8 cellular contexts compared by ENCODE assay signal in genomic region chr16:67185003-67185865, GRCh38. TPM values are rescaled to one million over a fixed set of nuclear protein-coding genes. Genes with fewer than 3 reads are reported as not detected.
DNase-seq lines count a peak whose midpoint lies in the region; ATAC-seq lines count a peak whose summit lies in the region.

No MANE protein-coding gene starts in this region.

- no peak overlapping the region for H2AK5ac ChIP-seq in mesendoderm (ENCODE audit: low read length)

- H3K18ac ChIP-seq in mesendoderm (ENCODE audit: low read length): no peak overlapping the region

- H3K23ac ChIP-seq in mesendoderm (ENCODE audit: low read length): no peak overlapping the region

- H3K27ac ChIP-seq in mesendoderm (ENCODE audit: low read depth, low read length): no peak overlapping the region

- H3K9ac ChIP-seq in mesendoderm (ENCODE audit: low read length): no peak overlapping the region

- peaks cover 5% of the 10 kb centered on the region for H3K36me3 Mint-ChIP-seq in effector memory CD8-positive, alpha-beta T cell (ENCODE audit: insufficient read depth)

- H3K9me3 Mint-ChIP-seq in effector memory CD8-positive, alpha-beta T cell: no peaks in the 10 kb centered on the region

- peaks cover 4% of the 10 kb centered on the region for H3K79me1 ChIP-seq in mesendoderm (ENCODE audit: low read length)

- H4K5ac ChIP-seq in mesendoderm (ENCODE audit: low read length): no peak overlapping the region

- no peaks in the 10 kb centered on the region for H3K79me2 ChIP-seq in mesendoderm (ENCODE audit: control insufficient read depth, insufficient read depth, low read length)

- peaks cover 19% of the 10 kb centered on the region for H3K27me3 ChIP-seq in H7 (ENCODE audit: control insufficient read depth, insufficient read depth, low read length)
- H3K27me3 ChIP-seq in mesendoderm (ENCODE audit: insufficient read depth, low read length, poor library complexity): no peaks in the 10 kb centered on the region

- H3K27ac Mint-ChIP-seq in effector memory CD8-positive, alpha-beta T cell: peak overlapping the region; percentile 82 to 90

- no peak overlapping the region for H4K8ac ChIP-seq in mesendoderm (ENCODE audit: low read depth, low read length)

- H3K4me3 Mint-ChIP-seq in effector memory CD8-positive, alpha-beta T cell: no peak overlapping the region

- H3K36me3 ChIP-seq in H7 (replicated peaks; ENCODE audit: control insufficient read depth, insufficient read depth, low read length) (no peaks in the 10 kb centered on the region), mesendoderm (ENCODE audit: control insufficient read depth, insufficient read depth, low read length) (no peaks in the 10 kb centered on the region)

- DNase-seq in C1 segment of cervical spinal cord (lab: John Stamatoyannopoulos, UW) (peak; percentile 11 to 84 (median 66)), H7 (peak; percentile 94), NCI-H82 treated with DMSO at 0.1 percent for 48 hours (lab: John Stamatoyannopoulos, UW; ENCODE audit: unreplicated experiment) (peak; percentile 35), mesendoderm (peak; percentile 94)
- DNase-seq in activated CD8-positive, alpha-beta memory T cell treated with anti-CD3 and anti-CD28 coated beads for 24 hours: peak; percentile 95
- DNase-seq in effector memory CD8-positive, alpha-beta T cell: peak; percentile 85 to 89 (median 87)
- DNase-seq in stimulated activated CD8-positive, alpha-beta memory T cell treated with anti-CD3 and anti-CD28 coated beads, Interleukin-12 subunit alpha, Interleukin-12 subunit beta, amount 100 ng/mL, for 24 hours (ENCODE audit: extremely low read depth): peak; percentile 62

- no CpG with 5 or more reads among the region's 52 CpGs for WGBS in mesendoderm (ENCODE audit: extremely low coverage, insufficient coverage, low lambda C conversion rate)

- peak overlapping the region; percentile 83; the same call in 1 of the 2 replicates for H3K4me3 ChIP-seq in H7 (ENCODE audit: insufficient read depth, low read depth, low read length)
- no peak overlapping the region for H3K4me3 ChIP-seq in mesendoderm (ENCODE audit: low read length)

- H3K56ac ChIP-seq in mesendoderm (ENCODE audit: low read length): no peak overlapping the region

- no peak overlapping the region for H3K4me2 ChIP-seq in mesendoderm (ENCODE audit: low read length)

- H3K4ac ChIP-seq in mesendoderm (ENCODE audit: low read depth, low read length): no peak overlapping the region

- ATAC-seq in effector memory CD8-positive, alpha-beta T cell (replicated peaks): peak; percentile 29
- ATAC-seq in HG03460 (IDR thresholded peaks at IDR 0.05; ENCODE audit: unreplicated experiment): no peak

- H2BK120ac ChIP-seq in mesendoderm (ENCODE audit: low read depth, low read length): no peak overlapping the region

- H3K4me1 ChIP-seq in mesendoderm (ENCODE audit: control insufficient read depth, low read depth, low read length): peaks cover 3% of the 10 kb centered on the region

- H3K4me1 Mint-ChIP-seq in effector memory CD8-positive, alpha-beta T cell (ENCODE audit: low read depth in 2 of 2): peaks cover 7 to 11% of the 10 kb centered on the region in 2 donors

- H3K27me3 Mint-ChIP-seq in effector memory CD8-positive, alpha-beta T cell: no peaks in the 10 kb centered on the region

- H2BK15ac ChIP-seq in mesendoderm (replicated peaks; ENCODE audit: low read depth): no peak overlapping the region

- no peak overlapping the region for H2BK5ac ChIP-seq in mesendoderm (ENCODE audit: low read length)

RNA-seq across cellular contexts. Expression of gene MATCAP1, which starts 1.5 kb away (rescaled TPM):
- total RNA-seq in H7 (2014; rRNA removed; shearing (Covaris generic)): 16.2 and 18.9 TPM in 2 replicates
- polyA plus RNA-seq in mesendoderm (2013, experiment 1 of 2): 9.7 TPM
- polyA plus RNA-seq in mesendoderm (2013, experiment 2 of 2): 8.2 TPM

RNA-seq across cellular contexts. Expression of gene EXOC3L1, which starts 4.7 kb away (rescaled TPM):
- 3.6 and 4.8 TPM in 2 replicates for total RNA-seq in H7 (2014; rRNA removed; shearing (Covaris generic))
- 0.95 TPM for polyA plus RNA-seq in mesendoderm (2013, experiment 1 of 2)
- polyA plus RNA-seq in mesendoderm (2013, experiment 2 of 2): 0.94 TPM

RNA-seq across cellular contexts. Expression of gene E2F4, which starts 6.7 kb away (rescaled TPM):
- 104 and 117 TPM in 2 replicates for total RNA-seq in H7 (2014; rRNA removed; shearing (Covaris generic))
- polyA plus RNA-seq in mesendoderm (2013, experiment 1 of 2): 55.3 TPM
- polyA plus RNA-seq in mesendoderm (2013, experiment 2 of 2): 56.0 TPM

RNA-seq across cellular contexts. Expression of gene ELMO3, which starts 13.7 kb away (rescaled TPM):
- total RNA-seq in H7 (2014; rRNA removed; shearing (Covaris generic)): 10.4 and 11.4 TPM in 2 replicates
- 2.1 TPM for polyA plus RNA-seq in mesendoderm (2013, experiment 1 of 2)
- polyA plus RNA-seq in mesendoderm (2013, experiment 2 of 2): 2.1 TPM

RNA-seq across cellular contexts. Expression of gene NOL3, which starts 14.9 kb away (rescaled TPM):
- total RNA-seq in H7 (2014; rRNA removed; shearing (Covaris generic)): 5.3 and 7.4 TPM in 2 replicates
- polyA plus RNA-seq in mesendoderm (2013, experiment 1 of 2): 1.3 TPM
- 1.1 TPM for polyA plus RNA-seq in mesendoderm (2013, experiment 2 of 2)

Comparison
In these comparisons a context has a peak if more than half of its experiments do, and no peak if none do; other contexts are left out.
1. DNase-seq: peak in every context shown above with its lines; median percentile 95 in activated CD8-positive, alpha-beta memory T cell treated with anti-CD3 and anti-CD28 coated beads for 24 hours; 94 in H7; 94 in mesendoderm; 87 in effector memory CD8-positive, alpha-beta T cell; 66 in C1 segment of cervical spinal cord; 62 in stimulated activated CD8-positive, alpha-beta memory T cell treated with anti-CD3 and anti-CD28 coated beads, Interleukin-12 subunit alpha, Interleukin-12 subunit beta, amount 100 ng/mL, for 24 hours; 35 in NCI-H82 treated with DMSO at 0.1 percent for 48 hours.